ENCODE assay signal across 21 cellular contexts in genomic region chr17:32021618-32021955, GRCh38. TPM values are rescaled to one million over a fixed set of nuclear protein-coding genes. Genes with fewer than 3 reads are reported as not detected.
DNase-seq lines count a peak whose midpoint lies in the region; ATAC-seq and TF ChIP-seq lines count a peak whose summit lies in the region.
"Had no signal": no experiment of that assay in that cellular context is flagged by ENCODE, and none has a peak within 500 bp of the region (broad histone marks: within the 10 kb centered on the region; RNA-seq: fewer than 3 reads in every experiment).

No MANE protein-coding gene starts in this region.

- no peaks in the 10 kb centered on the region for H3K9me3 Mint-ChIP-seq in activated naive CD4-positive, alpha-beta T cell treated with anti-CD3 and anti-CD28 coated beads for 36 hours
- H3K9me3 Mint-ChIP-seq: CD4-positive, alpha-beta memory T cell; GM23338; H9 had no signal

- no peaks in the 10 kb centered on the region for H3K27me3 ChIP-seq in BJ (ENCODE audit: control insufficient read depth, insufficient read depth, low read length)
- H3K27me3 ChIP-seq in gastrocnemius medialis = no peaks in the 10 kb centered on the region
- H3K27me3 ChIP-seq: BE2C had no signal

- H3K36me3 ChIP-seq in BJ (ENCODE audit: control insufficient read depth, insufficient read depth, low read length) (no peaks in the 10 kb centered on the region), gastrocnemius medialis (no peaks in the 10 kb centered on the region)
- H3K36me3 ChIP-seq: BE2C had no signal

- peaks cover 21 to 22% of the 10 kb centered on the region in 2 donors for H3K4me1 ChIP-seq in gastrocnemius medialis
- H3K4me1 ChIP-seq: A549, BE2C, Caco-2 had no signal

- CTCF ChIA-PET in BJ (lab: Yijun Ruan, JAX) = interaction anchor here (2.1 kb wide), 1 partner anchor 15 kb away, joined by 8 read pairs; the partner anchor contains the start of gene LRRC37B
- CTCF ChIA-PET in activated naive CD4-positive, alpha-beta T cell treated with anti-CD3 and anti-CD28 coated beads for 36 hours (lab: Charles Lee) = no interaction called here

- POLR2A ChIA-PET in BJ (lab: Charles Lee) = no interaction called here

- H3K4me3 ChIP-seq in BJ (ENCODE audit: low read depth, low read length) (no peak overlapping the region), gastrocnemius medialis (no peak overlapping the region), coronary artery (no peak overlapping the region)
- H3K4me3 ChIP-seq: A549, GM23338 had no signal

- H3K27ac Mint-ChIP-seq in activated naive CD4-positive, alpha-beta T cell treated with anti-CD3 and anti-CD28 coated beads for 36 hours = no peak overlapping the region
- H3K27ac Mint-ChIP-seq: CD4-positive, alpha-beta memory T cell; GM23338; H9 had no signal

- no peak for ATAC-seq in gastrocnemius medialis
- ATAC-seq: A549, GM23338, HCT116 had no signal

- H3K4me1 Mint-ChIP-seq in activated naive CD4-positive, alpha-beta T cell treated with anti-CD3 and anti-CD28 coated beads for 36 hours (ENCODE audit: low read depth) = peaks cover 10% of the 10 kb centered on the region
- H3K4me1 Mint-ChIP-seq: GM23338, H9 had no signal

- no peaks in the 10 kb centered on the region for H3K27me3 Mint-ChIP-seq in activated naive CD4-positive, alpha-beta T cell treated with anti-CD3 and anti-CD28 coated beads for 36 hours (ENCODE audit: low read depth)
- H3K27me3 Mint-ChIP-seq: CD4-positive, alpha-beta memory T cell had no signal

- no peak for TF ChIP-seq POLR2A in gastrocnemius medialis (IDR thresholded peaks at IDR 0.05)

- no peak overlapping the region for H3K4me3 Mint-ChIP-seq in activated naive CD4-positive, alpha-beta T cell treated with anti-CD3 and anti-CD28 coated beads for 36 hours
- H3K4me3 Mint-ChIP-seq: CD4-positive, alpha-beta memory T cell; GM23338; H9 had no signal

- intact Hi-C loops in gastrocnemius medialis (cut with DNase I; ENCODE audit: low total_unique reads) = no loop called here
- intact Hi-C loops in activated naive CD4-positive, alpha-beta T cell treated with anti-CD3 and anti-CD28 coated beads for 36 hours (cut with micrococcal nuclease) = no loop called here

- TF ChIP-seq CTCF in BJ (IDR thresholded peaks at IDR 0.05; ENCODE audit: insufficient read depth, low read depth, low read length) (no peak), gastrocnemius medialis (IDR thresholded peaks at IDR 0.05 in 4 of 5, conservative IDR thresholded peaks at IDR 0.05 in 1 of 5) (no peak), coronary artery (IDR thresholded peaks at IDR 0.05) (no peak)

- in situ Hi-C loops in gastrocnemius medialis (cut with MboI; ENCODE audit: low sequenced_read_pairs in 4 of 4) = loop anchor here in 1 of 4 donors (25.0 kb wide), 1 partner anchor 316 kb away; the partner anchor contains the start of gene C17orf75

- H3K27ac ChIP-seq in gastrocnemius medialis = peak overlapping the region in 3 of 4 donors; percentile 4 to 54 (median 27)
- H3K27ac ChIP-seq in coronary artery = no peak overlapping the region
- H3K27ac ChIP-seq: A549 had no signal

- H3K9me3 ChIP-seq in gastrocnemius medialis = no peaks in the 10 kb centered on the region
- H3K9me3 ChIP-seq: A549, BE2C, Caco-2 had no signal

- DNase-seq in BJ (ENCODE audit: low read depth) (peak; percentile 16), EL (peak; percentile 11), M059J (ENCODE audit: low read depth) (peak; percentile 44), gastrocnemius medialis (no peak), kidney tubule cell (ENCODE audit: low spot score) (no peak), coronary artery (ENCODE audit: low spot score) (no peak)
- no peak for DNase-seq in activated naive CD4-positive, alpha-beta T cell treated with anti-CD3 and anti-CD28 coated beads for 36 hours
- DNase-seq in activated CD8-positive, alpha-beta memory T cell treated with anti-CD3 and anti-CD28 coated beads, Interleukin-2, amount 50 U/mL, for 4 hours = no peak
- DNase-seq: 8988T; ACHN; AML-193; BE2C; Caco-2; CD4-positive, alpha-beta memory T cell; DMS153; DND-41; GF-D8; H9 had no signal

- peaks cover 2% of the 10 kb centered on the region for H3K36me3 Mint-ChIP-seq in activated naive CD4-positive, alpha-beta T cell treated with anti-CD3 and anti-CD28 coated beads for 36 hours (ENCODE audit: low read depth)

RNA-seq across cellular contexts. Expression of gene LRRC37B, which starts 14.4 kb away (rescaled TPM):
- polyA plus RNA-seq in BJ (2011; rRNA removed) = 8.6 and 11.4 TPM in 2 replicates
- polyA minus RNA-seq in BJ (2011; rRNA and poly(A)+ RNA removed) = 14.2 and 14.7 TPM in 2 replicates
- total RNA-seq in M059J (2014; rRNA removed; shearing (Covaris generic)) = 8.7 and 12.9 TPM in 2 replicates
- 1 to 10 TPM; 3.8 to 7.9 (median 5.6) TPM for total RNA-seq in gastrocnemius medialis
- 10 to 100 TPM; 14.4 to 15.0 TPM for total RNA-seq in activated naive CD4-positive, alpha-beta T cell treated with anti-CD3 and anti-CD28 coated beads for 36 hours

Comparison
In these comparisons a context has a peak if more than half of its experiments do, and no peak if none do; other contexts are left out.
1. DNase-seq: peak in BJ (single experiment), EL (single experiment) and M059J (single experiment); none in gastrocnemius medialis (0 of 2), kidney tubule cell (single experiment), activated naive CD4-positive, alpha-beta T cell treated with anti-CD3 and anti-CD28 coated beads for 36 hours (single experiment), activated CD8-positive, alpha-beta memory T cell treated with anti-CD3 and anti-CD28 coated beads, Interleukin-2, amount 50 U/mL, for 4 hours (single experiment) and coronary artery (single experiment).
2. H3K27ac ChIP-seq: peak in gastrocnemius medialis (3 of 4); none in coronary artery (0 of 2).